ENCODE assay signal across 22 cellular contexts in the genomic region with DNA sequence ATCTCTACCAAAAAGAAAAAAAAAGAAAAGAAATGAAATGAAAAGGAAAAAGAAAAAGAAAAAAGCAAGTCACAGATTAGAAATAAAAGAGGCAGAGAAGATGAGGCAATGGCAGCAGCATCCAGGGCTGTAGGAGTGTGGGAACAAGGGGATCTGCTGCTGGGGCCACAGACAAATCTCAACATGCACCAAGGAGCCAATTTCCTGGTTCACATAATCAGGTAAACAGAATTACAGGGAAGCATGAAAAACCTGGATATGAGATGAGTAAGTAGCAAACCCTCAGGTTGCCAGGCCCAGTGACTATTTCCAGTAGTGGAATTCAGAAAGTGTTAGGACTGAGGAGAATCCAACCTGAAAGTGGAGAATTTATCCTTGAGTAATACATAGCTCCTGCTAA.
DNase-seq lines count a peak whose midpoint lies in the region; ATAC-seq, FAIRE-seq and TF ChIP-seq lines count a peak whose summit lies in the region.
"Had no signal": no experiment of that assay in that cellular context is flagged by ENCODE, and none has a peak within 500 bp of the region (broad histone marks: within the 10 kb centered on the region; RNA-seq: fewer than 3 reads in every experiment).

No MANE protein-coding gene starts in this region.

- H3K4me3 ChIP-seq in bronchial epithelial cell (ENCODE audit: low read depth, low read length): no peak overlapping the region
- H3K4me3 ChIP-seq: BLaER1, GM23338 had no signal

- H3K36me3 ChIP-seq in bronchial epithelial cell (ENCODE audit: control insufficient read depth, insufficient read depth, low read length): no peaks in the 10 kb centered on the region
- H3K36me3 ChIP-seq: BLaER1 had no signal

- H3K4me3 Mint-ChIP-seq in activated T-cell treated with anti-CD3 and anti-CD28 coated beads, Interleukin-2, amount 50 U/mL, for 72 hours: no peak overlapping the region
- no peak overlapping the region for H3K4me3 Mint-ChIP-seq in mesothelial cell of epicardium
- H3K4me3 Mint-ChIP-seq in activated T-helper 1 cell treated with anti-CD3 and anti-CD28 coated beads, Interleukin-12 subunit alpha, Interleukin-12 subunit beta, Interleukin-2, Interleukin-4 antibody, amounts not matched to agents 30 ng/mL and 10 ng/mL and 1 ng/mL, durations not matched to agents 14 hours and 24 hours and 36 hours: no peak overlapping the region
- H3K4me3 Mint-ChIP-seq: B cell; CD4-positive, CD25-positive, alpha-beta regulatory T cell; CD8-positive, alpha-beta T cell; GM23338; H9 had no signal

- H3K9me3 Mint-ChIP-seq in activated T-cell treated with anti-CD3 and anti-CD28 coated beads, Interleukin-2, amount 50 U/mL, for 72 hours: peaks cover 7 to 14% of the 10 kb centered on the region in 2 donors
- peaks cover 4% of the 10 kb centered on the region for H3K9me3 Mint-ChIP-seq in mesothelial cell of epicardium
- H3K9me3 Mint-ChIP-seq in activated T-helper 1 cell treated with anti-CD3 and anti-CD28 coated beads, Interleukin-12 subunit alpha, Interleukin-12 subunit beta, Interleukin-2, Interleukin-4 antibody, amounts not matched to agents 30 ng/mL and 10 ng/mL and 1 ng/mL, durations not matched to agents 14 hours and 24 hours and 36 hours: peaks cover 10% of the 10 kb centered on the region
- H3K9me3 Mint-ChIP-seq: GM23338 had no signal

- H3K27ac Mint-ChIP-seq in activated T-cell treated with anti-CD3 and anti-CD28 coated beads, Interleukin-2, amount 50 U/mL, for 72 hours: peak overlapping the region; percentile 8
- H3K27ac Mint-ChIP-seq in mesothelial cell of epicardium: peak overlapping the region; percentile 64
- H3K27ac Mint-ChIP-seq in activated T-helper 1 cell treated with anti-CD3 and anti-CD28 coated beads, Interleukin-12 subunit alpha, Interleukin-12 subunit beta, Interleukin-2, Interleukin-4 antibody, amounts not matched to agents 30 ng/mL and 10 ng/mL and 1 ng/mL, durations not matched to agents 14 hours and 24 hours and 36 hours: no peak overlapping the region
- H3K27ac Mint-ChIP-seq: B cell; CD4-positive, CD25-positive, alpha-beta regulatory T cell; CD8-positive, alpha-beta T cell; GM23338; H9 had no signal

- ATAC-seq in activated T-cell treated with anti-CD3 and anti-CD28 coated beads, Interleukin-2, amount 50 U/mL, for 72 hours (replicated peaks in 1 of 2): no peak
- ATAC-seq in esophagus mucosa (peak; percentile 57), GM21423 (IDR thresholded peaks at IDR 0.05; ENCODE audit: unreplicated experiment) (no peak)
- ATAC-seq: CD8-positive, alpha-beta T cell; GM23338; HCT116 had no signal

- no peak for DNase-seq in activated T-cell treated with anti-CD3 and anti-CD28 coated beads, Interleukin-2, amount 50 U/mL, for 72 hours
- DNase-seq in activated T-cell treated with anti-CD3 and anti-CD28 coated beads, Interleukin-2, amount 50 U/mL, for 1 hour: no peak
- DNase-seq in bronchial epithelial cell (ENCODE audit: low read depth) (peak; percentile 64), mesothelial cell of epicardium (ENCODE audit: low spot score in 2 of 2, unreplicated experiment in 2 of 2) (no peak), hypothalamus (lab: John Stamatoyannopoulos, UW) (no peak)
- no peak for DNase-seq in activated T-helper 1 cell treated with anti-CD3 and anti-CD28 coated beads, Interleukin-12 subunit alpha, Interleukin-12 subunit beta, Interleukin-2, Interleukin-4 antibody, amounts not matched to agents 30 ng/mL and 10 ng/mL and 1 ng/mL, durations not matched to agents 14 hours and 24 hours and 36 hours (ENCODE audit: low spot score)
- DNase-seq: Caco-2; CD4-positive, CD25-positive, alpha-beta regulatory T cell; CD8-positive, alpha-beta T cell; DMS153; DND-41; H9 had no signal

- H3K27me3 Mint-ChIP-seq in activated T-cell treated with anti-CD3 and anti-CD28 coated beads, Interleukin-2, amount 50 U/mL, for 72 hours (ENCODE audit: low read depth): no peaks in the 10 kb centered on the region
- no peaks in the 10 kb centered on the region for H3K27me3 Mint-ChIP-seq in mesothelial cell of epicardium (ENCODE audit: low read depth)
- no peaks in the 10 kb centered on the region for H3K27me3 Mint-ChIP-seq in activated T-helper 1 cell treated with anti-CD3 and anti-CD28 coated beads, Interleukin-12 subunit alpha, Interleukin-12 subunit beta, Interleukin-2, Interleukin-4 antibody, amounts not matched to agents 30 ng/mL and 10 ng/mL and 1 ng/mL, durations not matched to agents 14 hours and 24 hours and 36 hours (ENCODE audit: insufficient read depth)
- H3K27me3 Mint-ChIP-seq: B cell; CD4-positive, CD25-positive, alpha-beta regulatory T cell had no signal

- intact Hi-C loops in activated T-helper 1 cell treated with anti-CD3 and anti-CD28 coated beads, Interleukin-12 subunit alpha, Interleukin-12 subunit beta, Interleukin-2, Interleukin-4 antibody, amounts not matched to agents 30 ng/mL and 10 ng/mL and 1 ng/mL, durations not matched to agents 14 hours and 24 hours and 36 hours (cut with micrococcal nuclease): no loop called here

- TF ChIP-seq CTCF in bronchial epithelial cell (IDR thresholded peaks at IDR 0.05; ENCODE audit: insufficient read depth, low read length, severe bottlenecking): no peak
- TF ChIP-seq CTCF in mesothelial cell of epicardium (IDR thresholded peaks at IDR 0.05; ENCODE audit: unreplicated experiment): no peak

- H3K4me1 Mint-ChIP-seq in activated T-cell treated with anti-CD3 and anti-CD28 coated beads, Interleukin-2, amount 50 U/mL, for 72 hours (ENCODE audit: low read depth): no peaks in the 10 kb centered on the region
- H3K4me1 Mint-ChIP-seq in mesothelial cell of epicardium: peaks cover 46% of the 10 kb centered on the region
- H3K4me1 Mint-ChIP-seq in activated T-helper 1 cell treated with anti-CD3 and anti-CD28 coated beads, Interleukin-12 subunit alpha, Interleukin-12 subunit beta, Interleukin-2, Interleukin-4 antibody, amounts not matched to agents 30 ng/mL and 10 ng/mL and 1 ng/mL, durations not matched to agents 14 hours and 24 hours and 36 hours (ENCODE audit: low read depth): no peaks in the 10 kb centered on the region
- H3K4me1 Mint-ChIP-seq: B cell; CD4-positive, CD25-positive, alpha-beta regulatory T cell had no signal

- FAIRE-seq in bronchial epithelial cell (lab: Jason Lieb, UNC): no peak
- FAIRE-seq: A204.1, G401.6, GM12892, GM19239 had no signal

- H3K36me3 Mint-ChIP-seq in activated T-cell treated with anti-CD3 and anti-CD28 coated beads, Interleukin-2, amount 50 U/mL, for 72 hours (ENCODE audit: insufficient read depth in 2 of 2): no peaks in the 10 kb centered on the region
- H3K36me3 Mint-ChIP-seq in mesothelial cell of epicardium: no peaks in the 10 kb centered on the region
- H3K36me3 Mint-ChIP-seq in activated T-helper 1 cell treated with anti-CD3 and anti-CD28 coated beads, Interleukin-12 subunit alpha, Interleukin-12 subunit beta, Interleukin-2, Interleukin-4 antibody, amounts not matched to agents 30 ng/mL and 10 ng/mL and 1 ng/mL, durations not matched to agents 14 hours and 24 hours and 36 hours (ENCODE audit: low read depth): no peaks in the 10 kb centered on the region
- H3K36me3 Mint-ChIP-seq: CD4-positive, CD25-positive, alpha-beta regulatory T cell; CD8-positive, alpha-beta T cell had no signal

- H3K27me3 ChIP-seq in bronchial epithelial cell (ENCODE audit: control insufficient read depth, insufficient read depth, low read length): no peaks in the 10 kb centered on the region
- H3K27me3 ChIP-seq: BLaER1 had no signal
